In genomic region chr1:219414250-219414649, GRCh38 we compare ENCODE assay signal across 1 cellular context.
A peak's percentile ranks its signal among the peaks of the same experiment; 100 is the strongest.
TF ChIP-seq lines count a peak whose summit lies in the region.

No MANE protein-coding gene starts in this region.

TF ChIP-seq in HepG2, 621 proteins besides CTCF, POLR2A, EP300 and RAD21 (continued from another document and continues in another):
- TF ChIP-seq, protein P1, sequence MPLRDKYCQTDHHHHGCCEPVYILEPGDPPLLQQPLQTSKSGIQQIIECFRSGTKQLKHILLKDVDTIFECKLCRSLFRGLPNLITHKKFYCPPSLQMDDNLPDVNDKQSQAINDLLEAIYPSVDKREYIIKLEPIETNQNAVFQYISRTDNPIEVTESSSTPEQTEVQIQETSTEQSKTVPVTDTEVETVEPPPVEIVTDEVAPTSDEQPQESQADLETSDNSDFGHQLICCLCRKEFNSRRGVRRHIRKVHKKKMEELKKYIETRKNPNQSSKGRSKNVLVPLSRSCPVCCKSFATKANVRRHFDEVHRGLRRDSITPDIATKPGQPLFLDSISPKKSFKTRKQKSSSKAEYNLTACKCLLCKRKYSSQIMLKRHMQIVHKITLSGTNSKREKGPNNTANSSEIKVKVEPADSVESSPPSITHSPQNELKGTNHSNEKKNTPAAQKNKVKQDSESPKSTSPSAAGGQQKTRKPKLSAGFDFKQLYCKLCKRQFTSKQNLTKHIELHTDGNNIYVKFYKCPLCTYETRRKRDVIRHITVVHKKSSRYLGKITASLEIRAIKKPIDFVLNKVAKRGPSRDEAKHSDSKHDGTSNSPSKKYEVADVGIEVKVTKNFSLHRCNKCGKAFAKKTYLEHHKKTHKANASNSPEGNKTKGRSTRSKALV (CRISPR knock-in tag; IDR thresholded peaks at IDR 0.05), result no peak
- TF ChIP-seq, protein P2, sequence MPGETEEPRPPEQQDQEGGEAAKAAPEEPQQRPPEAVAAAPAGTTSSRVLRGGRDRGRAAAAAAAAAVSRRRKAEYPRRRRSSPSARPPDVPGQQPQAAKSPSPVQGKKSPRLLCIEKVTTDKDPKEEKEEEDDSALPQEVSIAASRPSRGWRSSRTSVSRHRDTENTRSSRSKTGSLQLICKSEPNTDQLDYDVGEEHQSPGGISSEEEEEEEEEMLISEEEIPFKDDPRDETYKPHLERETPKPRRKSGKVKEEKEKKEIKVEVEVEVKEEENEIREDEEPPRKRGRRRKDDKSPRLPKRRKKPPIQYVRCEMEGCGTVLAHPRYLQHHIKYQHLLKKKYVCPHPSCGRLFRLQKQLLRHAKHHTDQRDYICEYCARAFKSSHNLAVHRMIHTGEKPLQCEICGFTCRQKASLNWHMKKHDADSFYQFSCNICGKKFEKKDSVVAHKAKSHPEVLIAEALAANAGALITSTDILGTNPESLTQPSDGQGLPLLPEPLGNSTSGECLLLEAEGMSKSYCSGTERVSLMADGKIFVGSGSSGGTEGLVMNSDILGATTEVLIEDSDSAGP (CRISPR knock-in tag; IDR thresholded peaks at IDR 0.05; ENCODE audit: borderline replicate concordance), result no peak
- TF ChIP-seq HDAC2 (CRISPR knock-in tag; IDR thresholded peaks at IDR 0.05) (0 out of 2 replicates have a peak, but pooled peaks have one; percentile 35), SIX1 (CRISPR knock-in tag; IDR thresholded peaks at IDR 0.05; ENCODE audit: borderline replicate concordance) (peak; percentile 64; the same call in 1 of the 2 replicates), HES4 (CRISPR knock-in tag; IDR thresholded peaks at IDR 0.05; ENCODE audit: borderline replicate concordance) (no peak), ZNF788 (CRISPR knock-in tag; IDR thresholded peaks at IDR 0.05; ENCODE audit: borderline replicate concordance) (no peak), TMF1 (CRISPR knock-in tag; IDR thresholded peaks at IDR 0.05; ENCODE audit: low read depth) (no peak), ZNF841 (CRISPR knock-in tag; IDR thresholded peaks at IDR 0.05; ENCODE audit: borderline replicate concordance) (no peak), ZNF234 (CRISPR knock-in tag; conservative IDR thresholded peaks at IDR 0.05) (no peak), ARID4A (CRISPR knock-in tag; IDR thresholded peaks at IDR 0.05; ENCODE audit: borderline replicate concordance) (no peak; the same call in 1 of the 2 replicates), ZNF772 (CRISPR knock-in tag; IDR thresholded peaks at IDR 0.05) (no peak), ETV5 (CRISPR knock-in tag; IDR thresholded peaks at IDR 0.05; ENCODE audit: borderline replicate concordance) (peak; percentile 88; the same call in 1 of the 2 replicates), ZNF10 (CRISPR knock-in tag; IDR thresholded peaks at IDR 0.05; ENCODE audit: borderline replicate concordance, low read depth) (no peak), HOXA9 (CRISPR knock-in tag; IDR thresholded peaks at IDR 0.05; ENCODE audit: borderline replicate concordance) (no peak), ZNF556 (CRISPR knock-in tag; IDR thresholded peaks at IDR 0.05; ENCODE audit: borderline replicate concordance) (no peak), IKZF1 (IDR thresholded peaks at IDR 0.05) (no peak), ZNF256 (CRISPR knock-in tag; conservative IDR thresholded peaks at IDR 0.05) (no peak), HNRNPK (IDR thresholded peaks at IDR 0.05; ENCODE audit: low read depth, low read length, poor library complexity, severe bottlenecking) (no peak), ZSCAN30 (CRISPR knock-in tag; IDR thresholded peaks at IDR 0.05) (no peak), ZNF567 (CRISPR knock-in tag; IDR thresholded peaks at IDR 0.05; ENCODE audit: borderline replicate concordance) (no peak), SATB2 (CRISPR knock-in tag; IDR thresholded peaks at IDR 0.05) (no peak), SRSF1 (optimal IDR thresholded peaks at IDR 0.05; ENCODE audit: low read depth, low read length) (no peak), ZNF274 (CRISPR knock-in tag; IDR thresholded peaks at IDR 0.05) (no peak), MBD4 (IDR thresholded peaks at IDR 0.05; ENCODE audit: borderline replicate concordance, low read length) (no peak; the same call in 1 of the 2 replicates), ZNF513 (CRISPR knock-in tag; conservative IDR thresholded peaks at IDR 0.05) (no peak), TBX2 (CRISPR knock-in tag; IDR thresholded peaks at IDR 0.05; ENCODE audit: borderline replicate concordance) (no peak), ZNF121 (CRISPR knock-in tag; IDR thresholded peaks at IDR 0.05) (no peak), ZNF737 (CRISPR knock-in tag; IDR thresholded peaks at IDR 0.05; ENCODE audit: borderline replicate concordance) (no peak), NFKBIZ (CRISPR knock-in tag; IDR thresholded peaks at IDR 0.05) (no peak), ZNF446 (CRISPR knock-in tag; IDR thresholded peaks at IDR 0.05) (no peak), MXD3 (CRISPR knock-in tag; IDR thresholded peaks at IDR 0.05) (no peak), TCF12 (IDR thresholded peaks at IDR 0.05) (no peak), TCF12 (CRISPR knock-in tag; IDR thresholded peaks at IDR 0.05) (no peak), MAF1 (CRISPR knock-in tag; IDR thresholded peaks at IDR 0.05; ENCODE audit: borderline replicate concordance) (no peak), YY1 (IDR thresholded peaks at IDR 0.05; ENCODE audit: insufficient read depth, insufficient replicate concordance, low read depth, low read length) (no peak), ZNF746 (CRISPR knock-in tag; IDR thresholded peaks at IDR 0.05) (no peak), ZNF674 (CRISPR knock-in tag; IDR thresholded peaks at IDR 0.05; ENCODE audit: low read depth) (no peak), ZNF430 (CRISPR knock-in tag; IDR thresholded peaks at IDR 0.05) (no peak), ZBTB20 (CRISPR knock-in tag; IDR thresholded peaks at IDR 0.05; ENCODE audit: borderline replicate concordance, low read depth) (no peak), XRCC5 (optimal IDR thresholded peaks at IDR 0.05; ENCODE audit: low read length) (no peak), ZSCAN31 (CRISPR knock-in tag; IDR thresholded peaks at IDR 0.05; ENCODE audit: low read depth) (no peak), ATF1 (CRISPR knock-in tag; IDR thresholded peaks at IDR 0.05) (0 out of 2 replicates have a peak, but pooled peaks have one; percentile 43), ZFP41 (CRISPR knock-in tag; IDR thresholded peaks at IDR 0.05; ENCODE audit: borderline replicate concordance) (no peak), SRSF9 (IDR thresholded peaks at IDR 0.05; ENCODE audit: borderline replicate concordance, insufficient read depth, low read depth, low read length, poor library complexity, severe bottlenecking) (no peak), JDP2 (CRISPR knock-in tag; IDR thresholded peaks at IDR 0.05; ENCODE audit: borderline replicate concordance) (no peak), ZNF776 (CRISPR knock-in tag; IDR thresholded peaks at IDR 0.05) (no peak), RFX3 (CRISPR knock-in tag; IDR thresholded peaks at IDR 0.05) (no peak), CHD2 (IDR thresholded peaks at IDR 0.05; ENCODE audit: low read depth, low read length) (no peak), DZIP1 (CRISPR knock-in tag; IDR thresholded peaks at IDR 0.05) (no peak), CHD4 (IDR thresholded peaks at IDR 0.05; ENCODE audit: borderline replicate concordance, low read length) (no peak)
- TF ChIP-seq, protein P3, sequence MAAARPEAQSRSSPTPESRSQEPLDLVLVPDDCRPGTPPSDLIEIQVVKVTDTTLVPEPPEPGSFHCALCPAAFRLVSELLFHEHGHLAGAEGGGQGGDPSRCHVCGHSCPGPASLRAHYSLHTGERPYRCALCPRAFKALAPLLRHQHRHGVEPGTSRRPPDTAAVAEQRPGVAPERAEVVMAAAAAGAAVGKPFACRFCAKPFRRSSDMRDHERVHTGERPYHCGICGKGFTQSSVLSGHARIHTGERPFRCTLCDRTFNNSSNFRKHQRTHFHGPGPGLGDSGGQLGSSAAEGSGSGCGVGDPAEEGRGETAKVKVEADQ (CRISPR knock-in tag; IDR thresholded peaks at IDR 0.05; ENCODE audit: borderline replicate concordance), result no peak
- TF ChIP-seq, protein P4, sequence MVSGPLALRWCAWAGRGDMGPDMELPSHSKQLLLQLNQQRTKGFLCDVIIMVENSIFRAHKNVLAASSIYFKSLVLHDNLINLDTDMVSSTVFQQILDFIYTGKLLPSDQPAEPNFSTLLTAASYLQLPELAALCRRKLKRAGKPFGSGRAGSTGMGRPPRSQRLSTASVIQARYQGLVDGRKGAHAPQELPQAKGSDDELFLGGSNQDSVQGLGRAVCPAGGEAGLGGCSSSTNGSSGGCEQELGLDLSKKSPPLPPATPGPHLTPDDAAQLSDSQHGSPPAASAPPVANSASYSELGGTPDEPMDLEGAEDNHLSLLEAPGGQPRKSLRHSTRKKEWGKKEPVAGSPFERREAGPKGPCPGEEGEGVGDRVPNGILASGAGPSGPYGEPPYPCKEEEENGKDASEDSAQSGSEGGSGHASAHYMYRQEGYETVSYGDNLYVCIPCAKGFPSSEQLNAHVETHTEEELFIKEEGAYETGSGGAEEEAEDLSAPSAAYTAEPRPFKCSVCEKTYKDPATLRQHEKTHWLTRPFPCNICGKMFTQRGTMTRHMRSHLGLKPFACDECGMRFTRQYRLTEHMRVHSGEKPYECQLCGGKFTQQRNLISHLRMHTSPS (CRISPR knock-in tag; IDR thresholded peaks at IDR 0.05; ENCODE audit: low read depth), result peak; percentile 77; the same call in 1 of the 2 replicates
- TF ChIP-seq, protein P5, sequence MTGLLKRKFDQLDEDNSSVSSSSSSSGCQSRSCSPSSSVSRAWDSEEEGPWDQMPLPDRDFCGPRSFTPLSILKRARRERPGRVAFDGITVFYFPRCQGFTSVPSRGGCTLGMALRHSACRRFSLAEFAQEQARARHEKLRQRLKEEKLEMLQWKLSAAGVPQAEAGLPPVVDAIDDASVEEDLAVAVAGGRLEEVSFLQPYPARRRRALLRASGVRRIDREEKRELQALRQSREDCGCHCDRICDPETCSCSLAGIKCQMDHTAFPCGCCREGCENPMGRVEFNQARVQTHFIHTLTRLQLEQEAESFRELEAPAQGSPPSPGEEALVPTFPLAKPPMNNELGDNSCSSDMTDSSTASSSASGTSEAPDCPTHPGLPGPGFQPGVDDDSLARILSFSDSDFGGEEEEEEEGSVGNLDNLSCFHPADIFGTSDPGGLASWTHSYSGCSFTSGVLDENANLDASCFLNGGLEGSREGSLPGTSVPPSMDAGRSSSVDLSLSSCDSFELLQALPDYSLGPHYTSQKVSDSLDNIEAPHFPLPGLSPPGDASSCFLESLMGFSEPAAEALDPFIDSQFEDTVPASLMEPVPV (CRISPR knock-in tag; IDR thresholded peaks at IDR 0.05), result no peak
